Comparison of ENCODE assay signal across 11 cellular contexts in the genomic region with DNA sequence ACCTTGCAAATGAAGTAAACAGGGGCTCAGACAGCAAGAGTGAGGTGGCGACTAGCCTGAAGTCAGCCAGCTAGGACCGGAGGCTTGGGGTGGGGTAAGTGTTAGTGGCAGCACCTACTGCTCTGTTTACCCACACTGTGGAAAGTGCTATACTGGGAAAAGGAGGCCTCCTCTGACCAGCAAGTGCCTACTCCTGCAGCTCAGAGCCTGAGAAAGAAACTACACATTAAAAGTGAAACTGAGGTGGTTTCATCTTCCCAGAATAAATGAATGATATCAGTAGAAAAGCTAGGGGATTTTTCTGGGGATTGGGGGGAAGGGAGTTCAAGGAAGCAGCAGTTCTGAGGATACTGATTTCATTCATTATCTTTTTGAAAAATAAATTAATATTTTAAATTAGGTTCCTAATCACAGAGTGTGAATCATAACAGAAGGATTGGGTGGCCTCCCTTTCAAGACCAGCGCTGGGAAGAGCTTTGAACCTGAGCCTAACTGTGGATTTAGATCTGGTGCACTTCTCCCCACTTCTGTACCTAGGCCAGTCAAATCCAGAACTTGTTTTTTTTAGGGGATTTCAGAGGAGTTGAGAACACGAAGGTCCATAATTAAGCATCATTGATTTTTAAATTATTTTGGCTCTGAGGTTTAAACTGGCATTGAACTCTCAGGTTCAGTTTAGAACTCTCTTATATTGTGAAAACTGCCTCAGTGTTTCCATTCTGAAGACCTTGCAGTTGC. TPM values are rescaled to one million over a fixed set of nuclear protein-coding genes. Genes with fewer than 3 reads are reported as not detected.
DNase-seq lines count a peak whose midpoint lies in the region; ATAC-seq and TF ChIP-seq lines count a peak whose summit lies in the region.
"Had no signal": no experiment of that assay in that cellular context is flagged by ENCODE, and none has a peak within 500 bp of the region (broad histone marks: within the 10 kb centered on the region; RNA-seq: fewer than 3 reads in every experiment).

No MANE protein-coding gene starts in this region.

- in situ Hi-C loops in G401 (cut with HindIII; ENCODE audit: low sequenced_read_pairs) = no loop called here

- peaks cover 0 to 18% (median 0%) of the 10 kb centered on the region in 5 donors for H3K36me3 Mint-ChIP-seq in naive thymus-derived CD4-positive, alpha-beta T cell

- peaks cover 0 to 6% of the 10 kb centered on the region in 2 donors for H3K4me1 ChIP-seq in naive thymus-derived CD4-positive, alpha-beta T cell (ENCODE audit: control insufficient read depth in 2 of 2, insufficient read depth in 2 of 2, low read length in 2 of 2)
- H3K4me1 ChIP-seq in heart left ventricle = peaks cover 0 to 37% (median 9%) of the 10 kb centered on the region in 12 donors

- H3K36me3 ChIP-seq in naive thymus-derived CD4-positive, alpha-beta T cell (ENCODE audit: control insufficient read depth in 2 of 3, insufficient read depth in 3 of 3, low read length in 3 of 3) = no peaks in the 10 kb centered on the region
- no peaks in the 10 kb centered on the region for H3K36me3 ChIP-seq in heart left ventricle

- no peaks in the 10 kb centered on the region for H3K27me3 Mint-ChIP-seq in naive thymus-derived CD4-positive, alpha-beta T cell

- H3K9me3 ChIP-seq in naive thymus-derived CD4-positive, alpha-beta T cell (ENCODE audit: control insufficient read depth in 2 of 3, low read length in 3 of 3) = no peaks in the 10 kb centered on the region
- H3K9me3 ChIP-seq in heart left ventricle = no peaks in the 10 kb centered on the region

- CTCF ChIA-PET in naive thymus-derived CD4-positive, alpha-beta T cell (lab: Charles Lee) = interaction anchor here (0.6 kb wide), 1 partner anchor 271 kb away, joined by 4 read pairs; no protein-coding TSS in a partner anchor

- POLR2A ChIA-PET in naive thymus-derived CD4-positive, alpha-beta T cell (lab: Charles Lee) = no interaction called here

- H3K27ac Mint-ChIP-seq in naive thymus-derived CD4-positive, alpha-beta T cell = peak overlapping the region in 1 of 9 donors; percentile 86

- H3K9me3 Mint-ChIP-seq in naive thymus-derived CD4-positive, alpha-beta T cell = no peaks in the 10 kb centered on the region

- WGBS in heart left ventricle, 4 donors = 90 to 93% (median 91%) methylated on average over 4 of the region's 4 CpGs

- DNase-seq in naive thymus-derived CD4-positive, alpha-beta T cell = peak in 1 of 9 donors; percentile 65
- DNase-seq in DMS 273 treated with DMSO at 0.1 percent for 48 hours (lab: John Stamatoyannopoulos, UW) (no peak), inferior parietal cortex (ENCODE audit: extremely low spot score) (no peak), heart left ventricle (no peak), G401 (ENCODE audit: low spot score) (no peak)
- DNase-seq: DND-41, islet precursor cell had no signal

- ATAC-seq in GM18519 (IDR thresholded peaks at IDR 0.05; ENCODE audit: low FRiP score, unreplicated experiment) (peak; percentile 61), GM21717 (IDR thresholded peaks at IDR 0.05; ENCODE audit: unreplicated experiment) (peak; percentile 83), HG03521 (IDR thresholded peaks at IDR 0.05; ENCODE audit: unreplicated experiment) (peak; percentile 48), heart left ventricle (no peak)
- peak; percentile 45 for ATAC-seq in naive thymus-derived CD4-positive, alpha-beta T cell

- no peak overlapping the region for H3K27ac ChIP-seq in naive thymus-derived CD4-positive, alpha-beta T cell (ENCODE audit: low read depth, low read length)
- H3K27ac ChIP-seq in heart left ventricle = peak overlapping the region in 1 of 12 donors; percentile 18
- H3K27ac ChIP-seq: SK-N-MC had no signal

- TF ChIP-seq CTCF in heart left ventricle (IDR thresholded peaks at IDR 0.05) = no peak

- H3K4me3 ChIP-seq in naive thymus-derived CD4-positive, alpha-beta T cell (ENCODE audit: low read length) = no peak overlapping the region
- H3K4me3 ChIP-seq in heart left ventricle = no peak overlapping the region
- H3K4me3 ChIP-seq: SK-N-MC had no signal

- no peak for TF ChIP-seq POLR2A in heart left ventricle (IDR thresholded peaks at IDR 0.05)

- H3K27me3 ChIP-seq in naive thymus-derived CD4-positive, alpha-beta T cell (ENCODE audit: control insufficient read depth in 2 of 2, insufficient read depth in 2 of 2, low read length in 2 of 2) = peaks cover 0 to 3% of the 10 kb centered on the region in 2 donors
- H3K27me3 ChIP-seq in heart left ventricle = no peaks in the 10 kb centered on the region

- H3K4me1 Mint-ChIP-seq in naive thymus-derived CD4-positive, alpha-beta T cell = peaks cover 0 to 48% (median 3%) of the 10 kb centered on the region in 7 donors

- peak overlapping the region in 1 of 10 donors; percentile 77 for H3K4me3 Mint-ChIP-seq in naive thymus-derived CD4-positive, alpha-beta T cell

- intact Hi-C loops in naive thymus-derived CD4-positive, alpha-beta T cell (cut with micrococcal nuclease) = loop anchor here in 1 of 2 donors (1.0 to 10.0 kb wide), 7 partner anchors 10 to 317 kb away; a partner anchor contains a TSS
- intact Hi-C loops in heart left ventricle (cut with DNase I) = no loop called here

RNA-seq across cellular contexts. Expression of a gene that starts 48.1 kb away (rescaled TPM):
- total RNA-seq in naive thymus-derived CD4-positive, alpha-beta T cell = 10 to 100 TPM in 4 of 5 experiments, 1 to 10 TPM in 1; 9.7 to 88.9 (median 14.0) TPM
- polyA plus RNA-seq in naive thymus-derived CD4-positive, alpha-beta T cell = 1 to 10 TPM; 1.7 to 2.3 TPM
- 10 to 100 TPM; 12.7 to 42.5 (median 23.0) TPM for total RNA-seq in heart left ventricle
- 10 to 100 TPM in 1 of 2 donors, 1 to 10 TPM in 1; 8.6 to 38.1 TPM for polyA plus RNA-seq in heart left ventricle
- total RNA-seq in G401 (2014; rRNA removed; shearing (Covaris generic)) = 31.0 and 33.3 TPM in 2 replicates

Comparison
In these comparisons a context has a peak if more than half of its experiments do, and no peak if none do; other contexts are left out.
1. ATAC-seq: peak in GM18519 (single experiment), GM21717 (single experiment), HG03521 (single experiment) and naive thymus-derived CD4-positive, alpha-beta T cell (single experiment); none in heart left ventricle (0 of 4).